ENCODE assay signal across 27 cellular contexts in genomic region chr3:157285966-157286365, GRCh38.
"Had no signal": no experiment of that assay in that cellular context is flagged by ENCODE, and none has a peak within 500 bp of the region (broad histone marks: within the 10 kb centered on the region; RNA-seq: fewer than 3 reads in every experiment).

No MANE protein-coding gene starts in this region.

- H3K9ac ChIP-seq: SK-N-SH had no signal

- H3K9me2 ChIP-seq: SK-N-SH had no signal

- H3K4me2 ChIP-seq: SK-N-SH had no signal

- H3K36me3 ChIP-seq: brain microvascular endothelial cell, cardiac muscle cell, SJCRH30 had no signal

- ATAC-seq: activated naive CD4-positive, alpha-beta T cell treated with anti-CD3 and anti-CD28 coated beads, Interleukin-2, amount 50 U/mL, for 72 hours; activated naive CD8-positive, alpha-beta T cell treated with anti-CD3 and anti-CD28 coated beads, Interleukin-2, amount 50 U/mL, for 24 hours; activated T-cell treated with anti-CD3 and anti-CD28 coated beads, Interleukin-2, amount 50 U/mL, for 4 hours; Panc1 had no signal

- H3K27ac ChIP-seq: brain microvascular endothelial cell, cardiac muscle cell, SJCRH30 had no signal

- H3K9me3 ChIP-seq: SJCRH30, SK-N-SH had no signal

- H3K27me3 ChIP-seq: brain microvascular endothelial cell, cardiac muscle cell, SJCRH30 had no signal

- DNase-seq: activated CD4-positive, alpha-beta memory T cell treated with anti-CD3 and anti-CD28 coated beads for 36 hours; activated CD4-positive, alpha-beta T cell treated with anti-CD3 and anti-CD28 coated beads, Interleukin-2, amount 10 ng/mL, durations not matched to agents 7 days and 5 days; activated CD4-positive, CD25-positive, alpha-beta regulatory T cell; activated CD8-positive, alpha-beta memory T cell treated with anti-CD3 and anti-CD28 coated beads for 24 hours; activated effector memory CD4-positive, alpha-beta T cell treated with anti-CD3 and anti-CD28 coated beads, Interleukin-2, amount 50 U/mL, for 16 hours; activated naive CD4-positive, alpha-beta T cell treated with Interleukin-2 at 50 U/mL for 16 hours; activated naive CD8-positive, alpha-beta T cell treated with anti-CD3 and anti-CD28 coated beads, Interleukin-2, amount 50 U/mL, for 24 hours; activated T-cell treated with anti-CD3 and anti-CD28 coated beads, Interleukin-2, amount 50 U/mL, for 4 hours; brain microvascular endothelial cell; Kasumi-1; NCI-H1417 treated with DMSO at 0.1 percent for 48 hours; NCI-H1694 treated with DMSO at 0.1 percent for 48 hours; NCI-H2029 treated with DMSO at 0.1 percent for 48 hours; NCI-H345; NCI-H510A; NCI-H526 treated with DMSO at 0.1 percent for 48 hours; NCI-H82; NK-92 treated with Interleukin-12 subunit alpha and Interleukin-12 subunit beta, amount 100 ng/mL, for 24 hours; OCI-M1; Right ventricle myocardium superior; RPMI8226; SJCRH30; SK-N-SH; T-helper 1 cell had no signal

- H3K4me3 ChIP-seq: cardiac muscle cell, SJCRH30 had no signal
